ENCODE assay signal across 34 cellular contexts in the genomic region with DNA sequence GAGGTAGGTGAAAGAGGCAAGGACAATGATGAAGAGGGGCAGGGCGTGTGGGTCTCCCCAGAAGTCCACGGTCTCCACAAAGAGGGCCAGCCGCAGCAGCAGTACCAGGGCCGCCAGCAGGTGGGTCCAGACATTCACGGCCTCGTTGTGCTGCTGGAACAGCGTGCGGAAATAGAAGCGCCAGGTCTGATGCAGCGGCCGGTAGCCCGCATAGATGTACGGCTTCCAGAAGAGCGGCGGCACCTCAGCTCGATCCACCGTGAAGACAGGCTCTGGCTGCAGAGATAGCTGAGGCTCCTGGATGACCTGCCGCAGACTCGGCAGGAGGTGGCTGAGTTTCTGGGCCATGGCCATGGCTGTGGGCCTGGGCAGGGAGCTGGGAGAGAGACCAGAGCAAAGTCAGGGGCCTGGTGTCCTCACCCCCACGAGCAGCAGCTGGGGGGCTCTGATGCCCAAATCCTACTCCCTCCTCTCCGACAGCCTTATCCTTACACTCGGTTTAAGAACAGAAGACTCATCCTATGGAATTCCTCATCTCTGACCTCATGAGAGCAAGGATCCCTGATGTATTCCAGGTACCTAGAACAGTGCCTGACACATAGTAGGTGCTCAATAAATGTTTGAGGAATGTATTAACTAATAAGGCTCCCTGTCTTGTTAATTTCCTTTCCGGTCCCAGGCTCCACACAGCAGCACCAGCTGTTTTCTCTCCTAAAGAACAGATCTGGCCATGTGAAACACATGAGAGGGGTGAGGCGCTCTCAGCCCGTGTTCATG. TPM values are rescaled to one million over a fixed set of nuclear protein-coding genes. Genes with fewer than 3 reads are reported as not detected.
A peak's percentile ranks its signal among the peaks of the same experiment; 100 is the strongest.
DNase-seq lines count a peak whose midpoint lies in the region; ATAC-seq, FAIRE-seq and TF ChIP-seq lines count a peak whose summit lies in the region.
"Had no signal": no experiment of that assay in that cellular context is flagged by ENCODE, and none has a peak within 500 bp of the region (broad histone marks: within the 10 kb centered on the region; RNA-seq: fewer than 3 reads in every experiment).

No MANE protein-coding gene starts in this region.

- no peak overlapping the region for H3K4me3 ChIP-seq in keratinocyte (ENCODE audit: control insufficient read depth in 2 of 3, extremely low read depth in 1 of 3, insufficient read depth in 2 of 3, low read depth in 1 of 3, low read length in 3 of 3)
- H3K4me3 ChIP-seq: cardiac muscle cell, coronary artery, left ventricle myocardium inferior, PC-9, psoas muscle had no signal

- H2AFZ ChIP-seq in keratinocyte (ENCODE audit: control insufficient read depth, low read length), result no peak overlapping the region
- H2AFZ ChIP-seq: PC-9 had no signal

- CTCF ChIA-PET in WTC11 (lab: Charles Lee), result interaction anchor here (2.1 kb wide), 2 partner anchors 12 to 31 kb away, joined by 8 to 10 read pairs; a partner anchor contains a TSS

- no peaks in the 10 kb centered on the region for H3K9me1 ChIP-seq in keratinocyte (ENCODE audit: control insufficient read depth, extremely low read depth, insufficient read depth, low read length)

- no peaks in the 10 kb centered on the region for H3K27me3 Mint-ChIP-seq in WTC11 (ENCODE audit: low read depth)
- H3K27me3 Mint-ChIP-seq: activated CD8-positive, alpha-beta T cell treated with anti-CD3 and anti-CD28 coated beads for 36 hours; activated naive CD8-positive, alpha-beta T cell; effector memory CD8-positive, alpha-beta T cell had no signal

- POLR2A ChIA-PET in WTC11 (lab: Charles Lee), result no interaction called here

- no peaks in the 10 kb centered on the region for H4K20me1 ChIP-seq in keratinocyte (ENCODE audit: control insufficient read depth, extremely low read depth, insufficient read depth, low read length)

- TF ChIP-seq CTCF in WTC11 (IDR thresholded peaks at IDR 0.05), result no peak
- TF ChIP-seq CTCF in keratinocyte (optimal IDR thresholded peaks at IDR 0.05 in 1 of 3, IDR thresholded peaks at IDR 0.05 in 1 of 3, conservative IDR thresholded peaks at IDR 0.05 in 1 of 3; ENCODE audit: extremely low read depth in 1 of 3, insufficient read depth in 2 of 3, low read length in 3 of 3), result peak in 2 of 3 experiments; percentile 17 to 36

- no peak overlapping the region for H3K4me2 ChIP-seq in keratinocyte (ENCODE audit: control insufficient read depth, extremely low read depth, insufficient read depth, low read depth, low read length)
- H3K4me2 ChIP-seq: PC-9 had no signal

- no peak overlapping the region for H3K27ac ChIP-seq in keratinocyte (ENCODE audit: control insufficient read depth, insufficient read depth, low read length)
- H3K27ac ChIP-seq: cardiac muscle cell, coronary artery, left ventricle myocardium inferior, PC-9, psoas muscle had no signal

- no peak overlapping the region for H3K9ac ChIP-seq in keratinocyte (ENCODE audit: control insufficient read depth, extremely low read depth, insufficient read depth, low read length)

- DNase-seq in activated CD8-positive, alpha-beta memory T cell treated with anti-CD3 and anti-CD28 coated beads, Interleukin-2, amount 50 U/mL, for 48 hours, result peak; percentile 32
- no peak for DNase-seq in activated CD8-positive, alpha-beta memory T cell treated with anti-CD3 and anti-CD28 coated beads, Interleukin-2, amount 50 U/mL, for 4 hours
- no peak for DNase-seq in WTC11 (ENCODE audit: low spot score)
- DNase-seq in keratinocyte (ENCODE audit: low read depth, low spot score), result no peak
- DNase-seq in ureter (ENCODE audit: low spot score), result peak; percentile 42
- DNase-seq in NCI-H1092 (lab: John Stamatoyannopoulos, UW), result no peak
- DNase-seq: 8988T; activated CD8-positive, alpha-beta T cell treated with anti-CD3 and anti-CD28 coated beads for 36 hours; activated effector memory CD4-positive, alpha-beta T cell treated with anti-CD3 and anti-CD28 coated beads, Interleukin-2, amount 50 U/mL, for 16 hours; activated T-cell treated with anti-CD3 and anti-CD28 coated beads, Interleukin-2, amount 50 U/mL, for 1 hour; anterior cingulate cortex; Calu3; DND-41; effector memory CD8-positive, alpha-beta T cell; GOT3; islet precursor cell; left ventricle myocardium inferior; MV-4-11; NCI-H146; NCI-H345; NCI-H69; PC-9; psoas muscle; Right ventricle myocardium superior; stimulated activated CD4-positive, alpha-beta T cell treated with anti-CD3 and anti-CD28 coated beads, Interleukin-4, amount 100 ng/mL, for 1 hour; trophoblast cell had no signal

- dilution Hi-C loops in keratinocyte (cut with MboI; ENCODE audit: extremely low pct_ligation_motif_present, low sequenced_read_pairs), result no loop called here

- peaks cover 7% of the 10 kb centered on the region for H3K4me1 ChIP-seq in keratinocyte (ENCODE audit: control insufficient read depth, extremely low read depth, insufficient read depth, low read length)

- H3K36me3 Mint-ChIP-seq in WTC11, result peaks cover 6% of the 10 kb centered on the region; the same call in 1 of the 2 replicates

- no peaks in the 10 kb centered on the region for H3K9me3 Mint-ChIP-seq in WTC11
- H3K9me3 Mint-ChIP-seq: activated CD8-positive, alpha-beta T cell treated with anti-CD3 and anti-CD28 coated beads for 36 hours; effector memory CD8-positive, alpha-beta T cell; T-helper 2 cell treated with Interferon-gamma antibody and Interleukin-4, amounts not matched to agents 5 μg/mL and 100 μg/mL, for 36 hours had no signal

- peaks cover 12 to 22% of the 10 kb centered on the region in 2 experiments for H3K36me3 ChIP-seq in keratinocyte (ENCODE audit: control insufficient read depth in 2 of 2, extremely low read depth in 1 of 2, insufficient read depth in 2 of 2, low read length in 2 of 2)
- H3K36me3 ChIP-seq: cardiac muscle cell, left ventricle myocardium inferior had no signal

- H3K79me2 ChIP-seq in keratinocyte (ENCODE audit: control insufficient read depth, insufficient read depth, low read length), result peaks cover 5% of the 10 kb centered on the region

- peak; percentile 5; the same call in 1 of the 2 replicates for ATAC-seq in WTC11
- ATAC-seq in GM18868 (IDR thresholded peaks at IDR 0.05; ENCODE audit: unreplicated experiment), result no peak
- ATAC-seq in HG03039 (IDR thresholded peaks at IDR 0.05; ENCODE audit: unreplicated experiment), result no peak
- ATAC-seq: activated CD8-positive, alpha-beta T cell treated with anti-CD3 and anti-CD28 coated beads for 36 hours; effector memory CD8-positive, alpha-beta T cell; esophagus mucosa; psoas muscle had no signal

- no peak overlapping the region for H3K4me3 Mint-ChIP-seq in WTC11
- H3K4me3 Mint-ChIP-seq: activated CD8-positive, alpha-beta T cell treated with anti-CD3 and anti-CD28 coated beads for 36 hours; activated naive CD8-positive, alpha-beta T cell; effector memory CD8-positive, alpha-beta T cell; T-helper 2 cell treated with Interferon-gamma antibody and Interleukin-4, amounts not matched to agents 5 μg/mL and 100 μg/mL, for 36 hours had no signal

- no peaks in the 10 kb centered on the region for H3K9me3 ChIP-seq in keratinocyte (ENCODE audit: control insufficient read depth, low read depth, low read length)
- H3K9me3 ChIP-seq: left ventricle myocardium inferior, psoas muscle had no signal

- peaks cover 17% of the 10 kb centered on the region for H3K4me1 Mint-ChIP-seq in WTC11

- no peaks in the 10 kb centered on the region for H3K27me3 ChIP-seq in keratinocyte (ENCODE audit: control insufficient read depth, extremely low read depth, insufficient read depth, low read length)
- H3K27me3 ChIP-seq: cardiac muscle cell had no signal

- FAIRE-seq in keratinocyte (lab: Jason Lieb, UNC), result no peak

- H3K27ac Mint-ChIP-seq in WTC11, result no peak overlapping the region
- H3K27ac Mint-ChIP-seq: activated CD8-positive, alpha-beta T cell treated with anti-CD3 and anti-CD28 coated beads for 36 hours; activated naive CD8-positive, alpha-beta T cell; effector memory CD8-positive, alpha-beta T cell; T-helper 2 cell treated with Interferon-gamma antibody and Interleukin-4, amounts not matched to agents 5 μg/mL and 100 μg/mL, for 36 hours had no signal

RNA-seq across cellular contexts. Expression of a gene that starts 4.4 kb away (rescaled TPM):
- 14.2 to 16.1 TPM (median 15.1 TPM) in 3 replicates for total RNA-seq in WTC11 (2021)
- 6.2 to 9.3 TPM (median 8.0 TPM) in 3 replicates for polyA plus RNA-seq in keratinocyte
- 0.32 TPM for polyA plus RNA-seq in keratinocyte (2011; ENCODE audit: low read depth)
- 4.4 and 8.9 TPM in 2 replicates for polyA plus RNA-seq in keratinocyte (2011; cell fraction: cytosol; rRNA removed)
- 5.5 and 6.3 TPM in 2 replicates for polyA plus RNA-seq in keratinocyte (2011; cell fraction: nucleus; rRNA removed)
- 1.4 and 5.6 TPM in 2 replicates for polyA plus RNA-seq in keratinocyte (2012; ENCODE audit: low replicate concordance)
- 3.1 to 9.8 TPM (median 5.5 TPM) in 3 replicates for polyA minus RNA-seq in keratinocyte
- polyA minus RNA-seq in keratinocyte (2011; cell fraction: cytosol; rRNA and poly(A)+ RNA removed), result 4.2 TPM
- 2.6 and 3.2 TPM in 2 replicates for polyA minus RNA-seq in keratinocyte (2011; cell fraction: nucleus; rRNA and poly(A)+ RNA removed)
- 0.91 TPM for total RNA-seq in ureter
- total RNA-seq: left ventricle myocardium inferior, omental fat pad had no signal

RNA-seq across cellular contexts. Expression of a gene that starts 11.8 kb away (rescaled TPM):
- total RNA-seq in WTC11 (2021) (6.7 to 9.1 TPM (median 8.4 TPM) in 3 replicates), ureter (60.8 TPM)
- 14.5 to 32.1 TPM (median 21.7 TPM) in 3 replicates for polyA plus RNA-seq in keratinocyte
- 7.0 TPM for polyA plus RNA-seq in keratinocyte (2011; ENCODE audit: low read depth)
- polyA plus RNA-seq in keratinocyte (2011; cell fraction: cytosol; rRNA removed), result 12.6 and 17.1 TPM in 2 replicates
- polyA plus RNA-seq in keratinocyte (2011; cell fraction: nucleus; rRNA removed), result 40.5 and 47.9 TPM in 2 replicates
- polyA plus RNA-seq in keratinocyte (2012; ENCODE audit: low replicate concordance), result 19.1 and 34.6 TPM in 2 replicates
- polyA minus RNA-seq in keratinocyte, result 29.5 to 61.0 TPM (median 33.6 TPM) in 3 replicates
- 31.5 TPM for polyA minus RNA-seq in keratinocyte (2011; cell fraction: cytosol; rRNA and poly(A)+ RNA removed)
- polyA minus RNA-seq in keratinocyte (2011; cell fraction: nucleus; rRNA and poly(A)+ RNA removed), result 29.3 and 35.2 TPM in 2 replicates

RNA-seq across cellular contexts. Expression of a gene that starts 42.5 kb away (rescaled TPM):
- 418 to 483 TPM (median 458 TPM) in 3 replicates for total RNA-seq in WTC11 (2021)
- 16.2 to 96.9 TPM (median 82.8 TPM) in 3 replicates for polyA plus RNA-seq in keratinocyte
- polyA plus RNA-seq in keratinocyte (2011; ENCODE audit: low read depth), result 144 TPM
- 43.2 and 53.5 TPM in 2 replicates for polyA plus RNA-seq in keratinocyte (2011; cell fraction: cytosol; rRNA removed)
- 28.5 and 36.8 TPM in 2 replicates for polyA plus RNA-seq in keratinocyte (2011; cell fraction: nucleus; rRNA removed)
- 47.4 and 128 TPM in 2 replicates for polyA plus RNA-seq in keratinocyte (2012; ENCODE audit: low replicate concordance)
- polyA minus RNA-seq in keratinocyte, result 2.3 to 17.5 TPM (median 10.3 TPM) in 3 replicates
- polyA minus RNA-seq in keratinocyte (2011; cell fraction: cytosol; rRNA and poly(A)+ RNA removed), result 8.4 TPM
- 2.7 and 6.4 TPM in 2 replicates for polyA minus RNA-seq in keratinocyte (2011; cell fraction: nucleus; rRNA and poly(A)+ RNA removed)
- total RNA-seq in ureter, result 31.2 TPM

RNA-seq across cellular contexts. Expression of a gene that starts 43.9 kb away (rescaled TPM):
- 28.9 to 32.2 TPM (median 30.5 TPM) in 3 replicates for total RNA-seq in WTC11 (2021)
- 31.6 to 37.3 TPM (median 32.6 TPM) in 3 replicates for polyA plus RNA-seq in keratinocyte
- 7.1 TPM for polyA plus RNA-seq in keratinocyte (2011; ENCODE audit: low read depth)
- polyA plus RNA-seq in keratinocyte (2011; cell fraction: cytosol; rRNA removed), result 30.3 and 30.6 TPM in 2 replicates
- polyA plus RNA-seq in keratinocyte (2011; cell fraction: nucleus; rRNA removed), result 78.6 and 91.6 TPM in 2 replicates
- polyA plus RNA-seq in keratinocyte (2012; ENCODE audit: low replicate concordance), result 26.6 TPM in 2 replicates
- polyA minus RNA-seq in keratinocyte, result 24.3 to 38.7 TPM (median 25.7 TPM) in 3 replicates
- 22.8 TPM for polyA minus RNA-seq in keratinocyte (2011; cell fraction: cytosol; rRNA and poly(A)+ RNA removed)
- polyA minus RNA-seq in keratinocyte (2011; cell fraction: nucleus; rRNA and poly(A)+ RNA removed), result 13.7 and 13.9 TPM in 2 replicates
- total RNA-seq in ureter, result 66.9 TPM

Comparison
In these comparisons a context has a peak if more than half of its experiments do, and no peak if none do; other contexts are left out.
1. DNase-seq: peak in activated CD8-positive, alpha-beta memory T cell treated with anti-CD3 and anti-CD28 coated beads, Interleukin-2, amount 50 U/mL, for 48 hours (single experiment) and ureter (single experiment); none in activated CD8-positive, alpha-beta memory T cell treated with anti-CD3 and anti-CD28 coated beads, Interleukin-2, amount 50 U/mL, for 4 hours (single experiment), WTC11 (single experiment), keratinocyte (single experiment) and NCI-H1092 (single experiment).
2. RNA of a gene that starts 42.5 kb away (total RNA-seq): 418 to 483 TPM in WTC11; 31.2 TPM in ureter (single experiment); every median in the first group is over 10 times any median in the second.